11 cellular contexts compared by ENCODE assay signal in genomic region chr9:81537964-81538363, GRCh38.
DNase-seq lines count a peak whose midpoint lies in the region; TF ChIP-seq lines count a peak whose summit lies in the region.
"Had no signal": no experiment of that assay in that cellular context is flagged by ENCODE, and none has a peak within 500 bp of the region (broad histone marks: within the 10 kb centered on the region; RNA-seq: fewer than 3 reads in every experiment).

No MANE protein-coding gene starts in this region.

- no peak overlapping the region for H3K4me3 ChIP-seq in fibroblast of mammary gland (ENCODE audit: control insufficient read depth, low read depth, low read length)
- no peak overlapping the region for H3K4me3 ChIP-seq in mesenchymal stem cell (ENCODE audit: insufficient read depth in 1 of 2, low read depth in 1 of 2, low read length in 2 of 2)
- H3K4me3 ChIP-seq in right atrium auricular region, result no peak overlapping the region
- H3K4me3 ChIP-seq: BLaER1 had no signal

- no peak overlapping the region for H2BK15ac ChIP-seq in mesenchymal stem cell (ENCODE audit: low read depth, poor library complexity, severe bottlenecking)

- no peak overlapping the region for H3K4ac ChIP-seq in mesenchymal stem cell (ENCODE audit: low read depth in 1 of 2, low read length in 2 of 2)

- no peak overlapping the region for H3K4me3 Mint-ChIP-seq in osteocyte (ENCODE audit: unreplicated experiment)
- H3K4me3 Mint-ChIP-seq: CD8-positive, alpha-beta memory T cell had no signal

- H3K79me1 ChIP-seq in mesenchymal stem cell (replicated peaks; ENCODE audit: low read length, poor library complexity, severe bottlenecking), result no peaks in the 10 kb centered on the region

- H3K27me3 Mint-ChIP-seq in osteocyte (ENCODE audit: unreplicated experiment), result no peaks in the 10 kb centered on the region
- H3K27me3 Mint-ChIP-seq: CD8-positive, alpha-beta memory T cell had no signal

- no peak overlapping the region for H4K91ac ChIP-seq in mesenchymal stem cell (ENCODE audit: low read length)

- H3K14ac ChIP-seq in mesenchymal stem cell (ENCODE audit: low read length in 2 of 2), result no peak overlapping the region

- TF ChIP-seq CTCF in fibroblast of mammary gland (conservative IDR thresholded peaks at IDR 0.05; ENCODE audit: control insufficient read depth, insufficient read depth, low read depth, low read length) (no peak), osteocyte (IDR thresholded peaks at IDR 0.05) (no peak), right atrium auricular region (IDR thresholded peaks at IDR 0.05) (no peak)

- DNase-seq in NCI-H69 (lab: John Stamatoyannopoulos, UW) (peak; percentile 46), fibroblast of mammary gland (ENCODE audit: low read depth) (peak; percentile 9), osteocyte (ENCODE audit: extremely low spot score, unreplicated experiment) (no peak), NCI-H226 (no peak), mesenchymal stem cell (no peak), activated gamma-delta T cell (lab: John Stamatoyannopoulos, UW) (no peak), right atrium auricular region (ENCODE audit: low spot score) (no peak)
- DNase-seq: AML-193; Caco-2; CD8-positive, alpha-beta memory T cell had no signal

- no peaks in the 10 kb centered on the region for H3K9me3 ChIP-seq in mesenchymal stem cell (ENCODE audit: control insufficient read depth, low read length)
- H3K9me3 ChIP-seq in right atrium auricular region, result no peaks in the 10 kb centered on the region
- H3K9me3 ChIP-seq: BLaER1, Caco-2 had no signal

- H3K27me3 ChIP-seq in mesenchymal stem cell (ENCODE audit: control insufficient read depth in 1 of 2, insufficient read depth in 1 of 2, low read length in 2 of 2) (peaks cover 0 to 6% of the 10 kb centered on the region in 2 experiments), right atrium auricular region (no peaks in the 10 kb centered on the region)
- H3K27me3 ChIP-seq: BLaER1 had no signal

- no peak overlapping the region for H3K23ac ChIP-seq in mesenchymal stem cell (ENCODE audit: low read length in 2 of 2)

- H3K36me3 ChIP-seq in mesenchymal stem cell (ENCODE audit: control insufficient read depth in 1 of 2, insufficient read depth in 2 of 2, low read depth in 1 of 2, low read length in 2 of 2), result no peaks in the 10 kb centered on the region
- no peaks in the 10 kb centered on the region for H3K36me3 ChIP-seq in right atrium auricular region
- H3K36me3 ChIP-seq: BLaER1 had no signal

- no peak overlapping the region for H2BK5ac ChIP-seq in mesenchymal stem cell (ENCODE audit: low read depth, low read length, poor library complexity, severe bottlenecking)

- no peak overlapping the region for H3K4me2 ChIP-seq in mesenchymal stem cell (ENCODE audit: low read length, poor library complexity, severe bottlenecking)
- H3K4me2 ChIP-seq: BLaER1 had no signal

- H2BK120ac ChIP-seq in mesenchymal stem cell (ENCODE audit: low read depth, low read length), result no peak overlapping the region

- H3K4me1 ChIP-seq in mesenchymal stem cell (ENCODE audit: control insufficient read depth, insufficient read depth, low read depth, low read length) (peaks cover 8% of the 10 kb centered on the region), right atrium auricular region (no peaks in the 10 kb centered on the region)
- H3K4me1 ChIP-seq: BLaER1, Caco-2 had no signal

- H2AFZ ChIP-seq in mesenchymal stem cell (ENCODE audit: low read depth, low read length), result no peak overlapping the region

- no peak overlapping the region for H3K9ac ChIP-seq in mesenchymal stem cell (ENCODE audit: low read length)
- H3K9ac ChIP-seq: BLaER1 had no signal

- H3K9me3 Mint-ChIP-seq in osteocyte (ENCODE audit: unreplicated experiment), result no peaks in the 10 kb centered on the region

- no peaks in the 10 kb centered on the region for H3K36me3 Mint-ChIP-seq in osteocyte (ENCODE audit: unreplicated experiment)
- H3K36me3 Mint-ChIP-seq: CD8-positive, alpha-beta memory T cell had no signal

- no peak overlapping the region for H4K8ac ChIP-seq in mesenchymal stem cell (ENCODE audit: low read length)

- no peak overlapping the region for H2BK12ac ChIP-seq in mesenchymal stem cell (ENCODE audit: low read length in 2 of 2)

- H2AK5ac ChIP-seq in mesenchymal stem cell (ENCODE audit: low read length, severe bottlenecking), result no peak overlapping the region

- H3K27ac ChIP-seq in mesenchymal stem cell (ENCODE audit: low read length, poor library complexity, severe bottlenecking), result no peak overlapping the region
- no peak overlapping the region for H3K27ac ChIP-seq in right atrium auricular region
- H3K27ac ChIP-seq: BLaER1 had no signal

- peak overlapping the region; percentile 70 for H3K27ac Mint-ChIP-seq in osteocyte (ENCODE audit: unreplicated experiment)
- H3K27ac Mint-ChIP-seq: CD8-positive, alpha-beta memory T cell had no signal

- H3K18ac ChIP-seq in mesenchymal stem cell (ENCODE audit: low read depth in 1 of 2, low read length in 2 of 2), result no peak overlapping the region

- peaks cover 42% of the 10 kb centered on the region for H3K4me1 Mint-ChIP-seq in osteocyte (ENCODE audit: unreplicated experiment)
- H3K4me1 Mint-ChIP-seq: CD8-positive, alpha-beta memory T cell had no signal

- 100% methylated on average over 1 of the region's 1 CpG for WGBS in mesenchymal stem cell

Comparison
In these comparisons a context has a peak if more than half of its experiments do, and no peak if none do; other contexts are left out.
1. DNase-seq: peak in NCI-H69 (single experiment) and fibroblast of mammary gland (single experiment); none in osteocyte (single experiment), NCI-H226 (single experiment), mesenchymal stem cell (single experiment), activated gamma-delta T cell (single experiment) and right atrium auricular region (single experiment).